ENCODE assay signal across 8 cellular contexts in the genomic region with DNA sequence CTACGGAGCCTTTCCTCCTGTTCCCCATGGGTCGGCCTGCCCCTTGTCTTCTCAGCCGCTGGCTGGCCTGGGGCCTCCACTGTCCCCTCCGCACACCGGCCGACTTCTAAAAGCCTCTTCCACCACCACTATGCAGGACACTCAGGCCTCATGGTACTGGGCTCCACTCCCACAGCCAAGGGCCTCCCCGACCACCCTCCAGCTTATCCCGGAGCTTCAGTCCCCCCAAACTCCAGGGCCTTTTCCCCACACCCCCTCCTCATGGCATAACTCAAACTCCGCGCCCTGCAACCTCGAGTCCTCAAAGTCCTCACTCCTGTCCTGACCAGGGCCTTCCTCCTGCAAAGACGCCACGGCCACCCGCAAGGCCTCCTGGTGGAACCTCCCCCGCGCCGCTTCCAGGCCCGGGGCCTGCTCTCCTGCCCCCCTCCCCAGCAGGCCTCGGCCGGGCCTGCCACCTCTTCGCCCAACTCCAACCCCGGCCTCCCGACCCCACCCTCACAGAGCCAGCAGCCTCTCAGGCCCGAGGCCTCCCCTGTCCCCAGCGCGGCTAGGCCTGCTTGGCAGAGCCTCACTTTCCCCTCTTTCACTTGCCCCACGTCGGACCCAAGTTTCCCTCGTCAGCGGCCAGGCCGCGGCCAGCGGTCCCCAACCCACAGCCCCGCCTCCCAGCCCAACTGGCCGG. TPM values are rescaled to one million over a fixed set of nuclear protein-coding genes. Genes with fewer than 3 reads are reported as not detected.
DNase-seq lines count a peak whose midpoint lies in the region; ATAC-seq and TF ChIP-seq lines count a peak whose summit lies in the region.

No MANE protein-coding gene starts in this region.

- TF ChIP-seq CTCF in CD14-positive monocyte (IDR thresholded peaks at IDR 0.05) (no peak), suprapubic skin (IDR thresholded peaks at IDR 0.05) (no peak)

- WGBS in mesodermal cell (ENCODE audit: insufficient coverage in 2 of 2), 2 experiments: 10 to 17% methylated on average over 21 of the region's 35 CpGs
- WGBS in suprapubic skin: 4% methylated on average over 21 of the region's 35 CpGs

- peak overlapping the region; percentile 28 for H3K4me3 ChIP-seq in endocrine pancreas (ENCODE audit: control insufficient read depth, insufficient read depth, low read length)
- peak overlapping the region; percentile 98 for H3K4me3 ChIP-seq in mesodermal cell (ENCODE audit: extremely low read depth, insufficient read depth, low read length, poor library complexity, severe bottlenecking)
- H3K4me3 ChIP-seq in suprapubic skin: peak overlapping the region; percentile 87

- peak overlapping the region; percentile 51 to 99 (median 95) for H3K27ac Mint-ChIP-seq in CD14-positive monocyte

- peaks cover 0 to 2% (median 0%) of the 10 kb centered on the region in 3 donors for H3K27me3 Mint-ChIP-seq in CD14-positive monocyte (ENCODE audit: low read depth in 3 of 3)

- peak overlapping the region; percentile 99 for H3K27ac ChIP-seq in mesodermal cell (ENCODE audit: low read depth, low read length, severe bottlenecking)
- H3K27ac ChIP-seq in suprapubic skin: peak overlapping the region; percentile 98

- no peak for TF ChIP-seq POLR2A in suprapubic skin (IDR thresholded peaks at IDR 0.05)

- no peak for ATAC-seq in GM21786 (IDR thresholded peaks at IDR 0.05; ENCODE audit: unreplicated experiment)

- intact Hi-C loops in CD14-positive monocyte (cut with micrococcal nuclease): loop anchor here (2.0 to 5.0 kb wide), 3 partner anchors 41 to 55 kb away; partner anchors contain the start of genes RAD54L (in 2 of the 2) and NSUN4 (in 1 of the 2)

- H3K4me1 Mint-ChIP-seq in CD14-positive monocyte: peaks cover 34% of the 10 kb centered on the region

- no peaks in the 10 kb centered on the region for H3K9me3 ChIP-seq in endocrine pancreas (ENCODE audit: control insufficient read depth, low read length)
- H3K9me3 ChIP-seq in mesodermal cell (ENCODE audit: control insufficient read depth, low read length): no peaks in the 10 kb centered on the region
- no peaks in the 10 kb centered on the region for H3K9me3 ChIP-seq in suprapubic skin

- H3K36me3 ChIP-seq in endocrine pancreas (ENCODE audit: control insufficient read depth, insufficient read depth, low read length) (peaks cover 9% of the 10 kb centered on the region), mesodermal cell (ENCODE audit: control insufficient read depth, insufficient read depth, low read length) (peaks cover 31% of the 10 kb centered on the region), suprapubic skin (peaks cover 14% of the 10 kb centered on the region)

- H3K9me3 Mint-ChIP-seq in CD14-positive monocyte: no peaks in the 10 kb centered on the region

- H3K36me3 Mint-ChIP-seq in CD14-positive monocyte: peaks cover 15 to 26% of the 10 kb centered on the region in 2 donors

- peak; percentile 49 for DNase-seq in CD14-positive monocyte (ENCODE audit: low spot score)
- DNase-seq in HCEC 1CT: peak; percentile 19
- DNase-seq in T-helper 1 cell: peak in 3 of 5 donors; percentile 4 to 52 (median 11)
- DNase-seq in suprapubic skin (ENCODE audit: low spot score in 2 of 2): peak; percentile 79 to 84
- DNase-seq in NCI-H2029 (lab: John Stamatoyannopoulos, UW): no peak

- H3K9ac ChIP-seq in endocrine pancreas (ENCODE audit: control insufficient read depth, insufficient read depth, low read length): peak overlapping the region; percentile 93

- peak overlapping the region; percentile 97 to 99 for H3K4me3 Mint-ChIP-seq in CD14-positive monocyte

- H3K4me1 ChIP-seq in endocrine pancreas (ENCODE audit: control insufficient read depth, insufficient read depth, low read length) (no peaks in the 10 kb centered on the region), mesodermal cell (ENCODE audit: control insufficient read depth, insufficient read depth, low read length, poor library complexity, severe bottlenecking) (peaks cover 16% of the 10 kb centered on the region), suprapubic skin (peaks cover 39% of the 10 kb centered on the region)

- TF ChIP-seq EP300 in suprapubic skin (IDR thresholded peaks at IDR 0.05): no peak

- H3K27me3 ChIP-seq in endocrine pancreas (ENCODE audit: control insufficient read depth, insufficient read depth, low read length) (no peaks in the 10 kb centered on the region), suprapubic skin (no peaks in the 10 kb centered on the region)

RNA-seq across cellular contexts. Expression of gene LRRC41, which starts 1.9 kb away (rescaled TPM):
- polyA plus RNA-seq in CD14-positive monocyte: 10 to 100 TPM; 47.4 to 50.9 TPM
- polyA plus RNA-seq in mesodermal cell (2013, experiment 1 of 2): 77.3 TPM
- polyA plus RNA-seq in mesodermal cell (2013, experiment 2 of 2): 74.3 TPM
- 10 to 100 TPM; 69.8 to 87.6 (median 84.7) TPM for total RNA-seq in suprapubic skin

RNA-seq across cellular contexts. Expression of gene UQCRH, which starts 1.9 kb away (rescaled TPM):
- 100 to 1,000 TPM; 261 to 266 TPM for polyA plus RNA-seq in CD14-positive monocyte
- polyA plus RNA-seq in mesodermal cell (2013, experiment 1 of 2): 497 TPM
- polyA plus RNA-seq in mesodermal cell (2013, experiment 2 of 2): 466 TPM
- total RNA-seq in suprapubic skin: 100 to 1,000 TPM; 182 to 399 (median 283) TPM

RNA-seq across cellular contexts. Expression of gene NSUN4, which starts 39.1 kb away (rescaled TPM):
- polyA plus RNA-seq in CD14-positive monocyte: 10 to 100 TPM in 1 of 2 donors, 1 to 10 TPM in 1; 8.5 to 10.4 TPM
- polyA plus RNA-seq in mesodermal cell (2013, experiment 1 of 2): 18.1 TPM
- 16.0 TPM for polyA plus RNA-seq in mesodermal cell (2013, experiment 2 of 2)
- total RNA-seq in suprapubic skin: 10 to 100 TPM; 21.3 to 27.5 (median 24.3) TPM

RNA-seq across cellular contexts. Expression of gene RAD54L, which starts 54.0 kb away (rescaled TPM):
- polyA plus RNA-seq in CD14-positive monocyte: not detected
- polyA plus RNA-seq in mesodermal cell (2013, experiment 1 of 2): 16.1 TPM
- polyA plus RNA-seq in mesodermal cell (2013, experiment 2 of 2): 16.5 TPM
- total RNA-seq in suprapubic skin: 1 to 10 TPM; 1.1 to 6.1 (median 2.1) TPM

Comparison
In these comparisons a context has a peak if more than half of its experiments do, and no peak if none do; other contexts are left out.
1. H3K4me3 ChIP-seq: peak in every context shown above with its lines; median percentile 98 in mesodermal cell; 87 in suprapubic skin; 28 in endocrine pancreas.